Comparison of ENCODE assay signal across 15 cellular contexts in the genomic region with DNA sequence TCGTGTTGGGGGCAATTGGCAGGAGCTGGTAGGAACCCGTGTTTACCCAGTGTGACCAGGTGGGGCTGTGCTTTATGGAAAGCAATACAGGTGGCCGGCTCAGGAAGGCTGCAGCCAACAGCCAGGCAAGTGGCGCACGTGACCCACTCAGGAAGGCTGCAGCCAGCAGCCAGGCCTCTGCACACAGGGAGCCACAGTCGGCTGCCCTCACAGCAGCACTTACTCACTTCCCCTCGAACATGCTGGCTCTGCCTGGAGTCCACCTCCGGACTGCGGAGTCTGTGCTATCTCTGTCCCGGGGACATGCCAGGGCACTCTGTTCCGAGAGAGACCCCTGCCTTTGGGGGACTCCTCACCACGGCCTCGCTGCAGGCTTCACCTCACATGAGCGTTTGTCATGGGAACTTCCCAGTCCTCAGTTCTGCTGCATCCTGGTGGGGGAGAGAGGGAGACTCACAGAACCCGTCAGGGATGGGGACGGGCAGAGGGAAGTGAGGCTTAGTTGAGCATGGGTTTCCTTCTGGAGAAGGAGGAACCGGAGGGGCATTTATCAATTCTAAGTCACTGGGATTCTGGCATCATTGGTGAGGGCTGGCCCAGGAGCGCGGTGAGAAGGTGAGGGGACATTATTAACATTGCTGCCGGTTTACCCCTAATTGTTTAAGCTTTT.
DNase-seq lines count a peak whose midpoint lies in the region; ATAC-seq and TF ChIP-seq lines count a peak whose summit lies in the region.
"Had no signal": no experiment of that assay in that cellular context is flagged by ENCODE, and none has a peak within 500 bp of the region (broad histone marks: within the 10 kb centered on the region; RNA-seq: fewer than 3 reads in every experiment).

No MANE protein-coding gene starts in this region.

- H3K4me1 ChIP-seq in mucosa of descending colon (ENCODE audit: low read depth), result peaks cover 12% of the 10 kb centered on the region
- H3K4me1 ChIP-seq: prostate gland had no signal

- DNase-seq in DMS79 treated with DMSO at 0.1 percent for 48 hours (lab: John Stamatoyannopoulos, UW) (peak; percentile 51), NCI-H2107 treated with DMSO at 0.1 percent for 48 hours (lab: John Stamatoyannopoulos, UW; ENCODE audit: unreplicated experiment) (peak; percentile 31), dermis blood vessel endothelial cell (peak; percentile 41), mucosa of descending colon (peak; percentile 74 to 77 (median 77)), HPDE6-E6E7 (ENCODE audit: extremely low spot score) (no peak), left ventricle myocardium superior (no peak)
- DNase-seq: activated CD8-positive, alpha-beta T cell treated with anti-CD3 and anti-CD28 coated beads, Interleukin-2, amount 10 ng/mL, durations not matched to agents 7 days and 5 days; activated naive CD4-positive, alpha-beta T cell treated with anti-CD3 and anti-CD28 coated beads for 36 hours; hypothalamus; NCI-H446 treated with DMSO at 0.1 percent for 48 hours; SIG-M5; stimulated activated CD4-positive, alpha-beta T cell treated with anti-CD3 and anti-CD28 coated beads, Interleukin-2, amount 100 ng/mL, for 24 hours had no signal

- no peaks in the 10 kb centered on the region for H3K36me3 ChIP-seq in mucosa of descending colon (ENCODE audit: low read depth)
- H3K36me3 ChIP-seq: prostate gland had no signal

- intact Hi-C loops in mucosa of descending colon (cut with DNase I, micrococcal nuclease) (no loop called here), left ventricle myocardium superior (cut with micrococcal nuclease) (no loop called here)

- ATAC-seq in mucosa of descending colon, result peak; percentile 92
- no peak for ATAC-seq in HG03196 (IDR thresholded peaks at IDR 0.05; ENCODE audit: unreplicated experiment)
- ATAC-seq in HG02759 (IDR thresholded peaks at IDR 0.05; ENCODE audit: unreplicated experiment), result no peak
- no peak for ATAC-seq in left ventricle myocardium superior
- ATAC-seq: activated CD8-positive, alpha-beta T cell treated with anti-CD3 and anti-CD28 coated beads, Interleukin-2, amount 10 ng/mL, durations not matched to agents 7 days and 5 days had no signal

- H3K9me3 ChIP-seq in mucosa of descending colon, result no peaks in the 10 kb centered on the region
- H3K9me3 ChIP-seq: prostate gland had no signal

- H3K4me3 ChIP-seq in mucosa of descending colon, result no peak overlapping the region
- H3K4me3 ChIP-seq: prostate gland had no signal

- no peak for TF ChIP-seq CTCF in mucosa of descending colon (IDR thresholded peaks at IDR 0.05)

Comparison
In these comparisons a context has a peak if more than half of its experiments do, and no peak if none do; other contexts are left out.
1. DNase-seq: peak in DMS79 treated with DMSO at 0.1 percent for 48 hours (single experiment), NCI-H2107 treated with DMSO at 0.1 percent for 48 hours (single experiment), dermis blood vessel endothelial cell (single experiment) and mucosa of descending colon (3 of 3); none in HPDE6-E6E7 (single experiment) and left ventricle myocardium superior (single experiment).